In the genomic region with DNA sequence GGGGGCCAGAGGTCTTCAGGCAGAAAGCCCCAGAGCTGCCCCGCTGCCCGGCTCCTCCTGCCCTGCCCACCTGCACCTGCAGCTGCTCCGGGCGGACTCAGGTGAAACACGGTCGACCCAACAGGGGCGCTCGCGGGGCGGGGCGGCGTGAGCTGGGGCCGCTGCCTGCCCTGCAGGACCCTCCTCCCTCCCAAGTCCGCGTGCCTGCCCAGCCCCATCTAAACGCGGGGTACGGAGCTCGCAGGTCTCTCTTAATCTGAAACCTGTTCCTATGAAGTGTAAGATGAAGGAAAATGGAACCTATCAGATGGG, we compare ENCODE assay signal across 6 cellular contexts. TPM values are rescaled to one million over a fixed set of nuclear protein-coding genes. Genes with fewer than 3 reads are reported as not detected.
DNase-seq lines count a peak whose midpoint lies in the region; FAIRE-seq and TF ChIP-seq lines count a peak whose summit lies in the region.

No MANE protein-coding gene starts in this region.

- peaks cover 5% of the 10 kb centered on the region for H3K4me1 Mint-ChIP-seq in MCF 10A (ENCODE audit: insufficient read depth, unreplicated experiment)

- intact Hi-C loops in MCF 10A (cut with micrococcal nuclease), result no loop called here

- CTCF ChIA-PET in MCF 10A (lab: Yijun Ruan, JAX), result interaction anchor here (0.6 kb wide), 2 partner anchors 9 to 12 kb away, joined by 3 to 4 read pairs; no protein-coding TSS in a partner anchor

- peak overlapping the region; percentile 59 for H3K4me3 Mint-ChIP-seq in MCF 10A (ENCODE audit: unreplicated experiment)

- peak overlapping the region; percentile 46 for H3K27ac Mint-ChIP-seq in MCF 10A (ENCODE audit: low read depth, unreplicated experiment)

- no peaks in the 10 kb centered on the region for H3K27me3 Mint-ChIP-seq in MCF 10A (ENCODE audit: insufficient read depth, unreplicated experiment)

- BruUV-seq in MCF 10A (replicated peaks; lab: Mats Ljungman, UMichigan), result no TSS peak

- POLR2A ChIA-PET in MCF 10A (lab: Yijun Ruan, JAX), result interaction anchor here (0.9 to 1.9 kb wide), 2 partner anchors 15 to 41 kb away, joined by 3 to 6 read pairs; no protein-coding TSS in a partner anchor

- H3K9me3 Mint-ChIP-seq in MCF 10A (ENCODE audit: unreplicated experiment), result no peaks in the 10 kb centered on the region

- DNase-seq in DMS79 (lab: John Stamatoyannopoulos, UW), result peak; percentile 8
- no peak for DNase-seq in DMS79 treated with DMSO at 0.1 percent for 48 hours (lab: John Stamatoyannopoulos, UW)
- DNase-seq in MCF 10A (ENCODE audit: unreplicated experiment), result peak; percentile 5
- DNase-seq in D721Med (ENCODE audit: insufficient read length, low spot score), result no peak
- no peak for DNase-seq in NCI-H2081 treated with DMSO at 0.1 percent for 48 hours (lab: John Stamatoyannopoulos, UW)

- TF ChIP-seq CTCF in MCF 10A (IDR thresholded peaks at IDR 0.05; ENCODE audit: unreplicated experiment) (no peak), D721Med (IDR thresholded peaks at IDR 0.05; ENCODE audit: insufficient read depth, missing control alignments) (no peak)

- no peak for FAIRE-seq in D721Med (lab: Jason Lieb, UNC)

- peaks cover 27% of the 10 kb centered on the region for H3K36me3 Mint-ChIP-seq in MCF 10A (ENCODE audit: insufficient read depth, unreplicated experiment)

- H3K4me3 ChIP-seq in skin epidermis, result peak overlapping the region in 6 of 7 experiments; percentile 35 to 58 (median 47)

- H3K27ac ChIP-seq in skin epidermis, result peak overlapping the region in 7 of 21 experiments; percentile 5 to 97 (median 90)

RNA-seq across cellular contexts. Expression of gene GNPTG, which starts 28.1 kb away (rescaled TPM):
- 37.6 and 41.6 TPM in 2 replicates for total RNA-seq in MCF 10A (2022)

RNA-seq across cellular contexts. Expression of gene TSR3, which starts 28.1 kb away (rescaled TPM):
- total RNA-seq in MCF 10A (2022), result 49.6 and 58.2 TPM in 2 replicates

RNA-seq across cellular contexts. Expression of gene UNKL, which starts 34.7 kb away (rescaled TPM):
- 12.3 and 13.4 TPM in 2 replicates for total RNA-seq in MCF 10A (2022)

RNA-seq across cellular contexts. Expression of gene UQCC4, which starts 40.7 kb away (rescaled TPM):
- 19.1 and 21.4 TPM in 2 replicates for total RNA-seq in MCF 10A (2022)

RNA-seq across cellular contexts. Expression of gene BAIAP3, which starts 46.4 kb away (rescaled TPM):
- total RNA-seq in MCF 10A (2022), result 0.49 and 0.75 TPM in 2 replicates

Comparison
In these comparisons a context has a peak if more than half of its experiments do, and no peak if none do; other contexts are left out.
1. DNase-seq: peak in DMS79 (single experiment) and MCF 10A (single experiment); none in DMS79 treated with DMSO at 0.1 percent for 48 hours (single experiment), D721Med (single experiment) and NCI-H2081 treated with DMSO at 0.1 percent for 48 hours (single experiment).